10 cellular contexts compared by ENCODE assay signal in genomic region chr6:43491750-43492661, GRCh38. TPM values are rescaled to one million over a fixed set of nuclear protein-coding genes. Genes with fewer than 3 reads are reported as not detected.
DNase-seq lines count a peak whose midpoint lies in the region; ATAC-seq and TF ChIP-seq lines count a peak whose summit lies in the region.
"Had no signal": no experiment of that assay in that cellular context is flagged by ENCODE, and none has a peak within 500 bp of the region (broad histone marks: within the 10 kb centered on the region; RNA-seq: fewer than 3 reads in every experiment).

No MANE protein-coding gene starts in this region.

- no peak overlapping the region for H3K4me3 Mint-ChIP-seq in neural progenitor cell
- no peak overlapping the region for H3K4me3 Mint-ChIP-seq in activated CD4-positive, alpha-beta T cell treated with anti-CD3 and anti-CD28 coated beads for 36 hours

- no peaks in the 10 kb centered on the region for H3K79me2 ChIP-seq in neural progenitor cell (ENCODE audit: low read depth)

- no peaks in the 10 kb centered on the region for H3K9me3 Mint-ChIP-seq in neural progenitor cell
- H3K9me3 Mint-ChIP-seq in activated CD4-positive, alpha-beta T cell treated with anti-CD3 and anti-CD28 coated beads for 36 hours (ENCODE audit: low read depth), result no peaks in the 10 kb centered on the region
- H3K9me3 Mint-ChIP-seq: nephron had no signal

- TF ChIP-seq CTCF in AG10803 (conservative IDR thresholded peaks at IDR 0.05; ENCODE audit: low read length) (no peak), neural progenitor cell (IDR thresholded peaks at IDR 0.05) (no peak)

- H2AFZ ChIP-seq in neural progenitor cell (replicated peaks), result no peak overlapping the region

- peaks cover 19% of the 10 kb centered on the region for H3K4me1 ChIP-seq in neural progenitor cell

- intact Hi-C loops in activated CD4-positive, alpha-beta T cell treated with anti-CD3 and anti-CD28 coated beads for 36 hours (cut with DNase I, micrococcal nuclease), result no loop called here

- peaks cover 24% of the 10 kb centered on the region for H4K20me1 ChIP-seq in neural progenitor cell (ENCODE audit: low read depth)

- POLR2A ChIA-PET in activated CD4-positive, alpha-beta T cell treated with anti-CD3 and anti-CD28 coated beads for 36 hours (lab: Charles Lee), result no interaction called here

- H3F3A ChIP-seq in neural progenitor cell (ENCODE audit: low read depth), result no peaks in the 10 kb centered on the region

- H3K27ac Mint-ChIP-seq in neural progenitor cell, result peak overlapping the region; percentile 82
- no peak overlapping the region for H3K27ac Mint-ChIP-seq in activated CD4-positive, alpha-beta T cell treated with anti-CD3 and anti-CD28 coated beads for 36 hours
- H3K27ac Mint-ChIP-seq: nephron had no signal

- CTCF ChIA-PET in activated CD4-positive, alpha-beta T cell treated with anti-CD3 and anti-CD28 coated beads for 36 hours (lab: Charles Lee), result interaction anchor here (1.0 to 6.9 kb wide), 5 partner anchors 10 to 193 kb away, joined by 3 to 65 read pairs (median 5); no protein-coding TSS in a partner anchor

- H3K27ac ChIP-seq in neural progenitor cell, result no peak overlapping the region
- H3K27ac ChIP-seq: HL-60 had no signal

- DNase-seq in AG10803 (ENCODE audit: low read depth), result peak; percentile 80
- peak; percentile 43 for DNase-seq in NCI-H446 treated with DMSO at 0.1 percent for 48 hours (lab: John Stamatoyannopoulos, UW)
- no peak for DNase-seq in neural progenitor cell (ENCODE audit: low spot score)
- DNase-seq in stimulated activated CD4-positive, alpha-beta T cell treated with anti-CD3 and anti-CD28 coated beads, Interleukin-12 subunit alpha, Interleukin-12 subunit beta, amount 100 ng/mL, for 4 hours, result no peak
- DNase-seq in DMS153 (lab: John Stamatoyannopoulos, UW), result no peak
- DNase-seq in activated CD4-positive, alpha-beta T cell treated with anti-CD3 and anti-CD28 coated beads for 36 hours, result no peak
- no peak for DNase-seq in HuH-7.5 (ENCODE audit: low spot score)

- no peak overlapping the region for H3K4me2 ChIP-seq in neural progenitor cell

- no peaks in the 10 kb centered on the region for H3K27me3 ChIP-seq in neural progenitor cell

- no peaks in the 10 kb centered on the region for H3K36me3 ChIP-seq in neural progenitor cell

- ATAC-seq in esophagus mucosa, result peak; percentile 34
- ATAC-seq in activated CD4-positive, alpha-beta T cell treated with anti-CD3 and anti-CD28 coated beads for 36 hours, result no peak

- H3K36me3 Mint-ChIP-seq in neural progenitor cell, result peaks cover 5% of the 10 kb centered on the region
- H3K36me3 Mint-ChIP-seq in activated CD4-positive, alpha-beta T cell treated with anti-CD3 and anti-CD28 coated beads for 36 hours (ENCODE audit: low read depth), result peaks cover 4% of the 10 kb centered on the region

- no peak overlapping the region for H3K9ac ChIP-seq in neural progenitor cell

- H3K4me1 Mint-ChIP-seq in neural progenitor cell, result peaks cover 10% of the 10 kb centered on the region
- H3K4me1 Mint-ChIP-seq in activated CD4-positive, alpha-beta T cell treated with anti-CD3 and anti-CD28 coated beads for 36 hours, result peaks cover 22% of the 10 kb centered on the region

- H3K27me3 Mint-ChIP-seq in neural progenitor cell (ENCODE audit: insufficient read depth, low read depth), result peaks cover 4% of the 10 kb centered on the region
- no peaks in the 10 kb centered on the region for H3K27me3 Mint-ChIP-seq in activated CD4-positive, alpha-beta T cell treated with anti-CD3 and anti-CD28 coated beads for 36 hours

- peak overlapping the region; percentile 17; the same call in 1 of the 2 replicates for H3K4me3 ChIP-seq in AG10803 (ENCODE audit: low read length)
- H3K4me3 ChIP-seq in neural progenitor cell, result no peak overlapping the region

- H3K9me3 ChIP-seq in neural progenitor cell (ENCODE audit: low read depth), result no peaks in the 10 kb centered on the region

RNA-seq across cellular contexts. Expression of gene TJAP1, which starts 14.6 kb away (rescaled TPM):
- total RNA-seq in esophagus mucosa (8.9 TPM), neural progenitor cell (ENCODE audit: low replicate concordance) (12.9 and 31.4 TPM in 2 replicates)
- total RNA-seq in activated CD4-positive, alpha-beta T cell treated with anti-CD3 and anti-CD28 coated beads for 36 hours, result 10 to 100 TPM; 35.6 to 37.2 TPM

RNA-seq across cellular contexts. Expression of gene LRRC73, which starts 18.1 kb away (rescaled TPM):
- total RNA-seq in esophagus mucosa (0.20 TPM), neural progenitor cell (ENCODE audit: low replicate concordance) (0.37 TPM in 1 of 2 replicates, not detected in the other)
- under 1 TPM; 0.18 to 0.19 TPM for total RNA-seq in activated CD4-positive, alpha-beta T cell treated with anti-CD3 and anti-CD28 coated beads for 36 hours

RNA-seq across cellular contexts. Expression of gene YIPF3, which starts 24.7 kb away (rescaled TPM):
- 41.8 TPM for total RNA-seq in esophagus mucosa
- 102 and 117 TPM in 2 replicates for total RNA-seq in neural progenitor cell (ENCODE audit: low replicate concordance)
- 10 to 100 TPM; 38.0 to 39.6 TPM for total RNA-seq in activated CD4-positive, alpha-beta T cell treated with anti-CD3 and anti-CD28 coated beads for 36 hours

RNA-seq across cellular contexts. Expression of gene POLR1C, which starts 24.9 kb away (rescaled TPM):
- total RNA-seq in esophagus mucosa, result 33.0 TPM
- total RNA-seq in neural progenitor cell (ENCODE audit: low replicate concordance), result 23.2 and 24.4 TPM in 2 replicates
- total RNA-seq in activated CD4-positive, alpha-beta T cell treated with anti-CD3 and anti-CD28 coated beads for 36 hours, result 10 to 100 TPM; 43.4 to 52.9 TPM

RNA-seq across cellular contexts. Expression of gene DLK2, which starts 36.7 kb away (rescaled TPM):
- total RNA-seq in esophagus mucosa (8.9 TPM), neural progenitor cell (ENCODE audit: low replicate concordance) (1.1 TPM in 1 of 2 replicates, not detected in the other)
- total RNA-seq in activated CD4-positive, alpha-beta T cell treated with anti-CD3 and anti-CD28 coated beads for 36 hours, result 1 to 10 TPM; 1.9 to 2.0 TPM

Comparison
In these comparisons a context has a peak if more than half of its experiments do, and no peak if none do; other contexts are left out.
1. DNase-seq: peak in AG10803 (single experiment) and NCI-H446 treated with DMSO at 0.1 percent for 48 hours (single experiment); none in neural progenitor cell (single experiment), stimulated activated CD4-positive, alpha-beta T cell treated with anti-CD3 and anti-CD28 coated beads, Interleukin-12 subunit alpha, Interleukin-12 subunit beta, amount 100 ng/mL, for 4 hours (single experiment), DMS153 (single experiment), activated CD4-positive, alpha-beta T cell treated with anti-CD3 and anti-CD28 coated beads for 36 hours (single experiment) and HuH-7.5 (single experiment).